Comparison of ENCODE assay signal across 1 cellular context in the genomic region with DNA sequence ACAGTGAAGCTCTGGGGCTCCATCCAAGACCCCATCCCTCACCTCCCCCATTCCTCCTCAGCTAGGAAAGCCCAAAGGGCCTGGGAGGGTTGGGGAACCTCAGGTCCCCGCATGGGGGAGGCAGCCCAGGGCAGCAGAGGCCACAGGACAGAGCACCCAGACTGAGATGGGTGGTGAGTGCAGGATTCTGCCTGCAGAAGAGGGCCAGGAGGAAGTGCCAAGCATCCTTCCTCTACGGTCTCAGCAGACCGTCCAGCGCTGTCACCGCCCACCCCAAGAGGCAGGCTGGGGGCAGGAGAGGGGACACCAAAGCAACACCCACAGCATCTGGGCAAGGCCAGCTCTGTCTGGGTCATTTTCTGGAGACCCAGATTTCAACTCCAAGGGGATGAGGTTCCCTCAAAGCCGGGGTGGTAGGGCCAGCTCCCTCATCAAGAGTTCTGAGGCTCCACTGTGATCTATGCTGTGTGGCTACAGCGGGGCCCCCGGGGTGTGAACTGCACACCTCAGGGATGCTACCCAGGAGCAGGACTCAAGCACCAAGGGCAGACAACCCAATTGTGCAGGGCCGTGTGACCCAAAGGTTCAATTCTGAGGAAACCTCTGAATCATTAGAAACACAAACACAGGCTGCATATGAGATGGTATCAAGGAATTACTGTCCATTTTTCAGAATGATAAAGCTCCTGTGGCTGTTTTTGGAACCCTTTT.
TF ChIP-seq lines count a peak whose summit lies in the region.

No MANE protein-coding gene starts in this region.

TF ChIP-seq in WTC11, 78 proteins besides CTCF, POLR2A, EP300 and RAD21 (continued from another document):
- TF ChIP-seq, protein P1, sequence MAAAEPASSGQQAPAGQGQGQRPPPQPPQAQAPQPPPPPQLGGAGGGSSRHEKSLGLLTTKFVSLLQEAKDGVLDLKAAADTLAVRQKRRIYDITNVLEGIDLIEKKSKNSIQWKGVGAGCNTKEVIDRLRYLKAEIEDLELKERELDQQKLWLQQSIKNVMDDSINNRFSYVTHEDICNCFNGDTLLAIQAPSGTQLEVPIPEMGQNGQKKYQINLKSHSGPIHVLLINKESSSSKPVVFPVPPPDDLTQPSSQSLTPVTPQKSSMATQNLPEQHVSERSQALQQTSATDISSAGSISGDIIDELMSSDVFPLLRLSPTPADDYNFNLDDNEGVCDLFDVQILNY (CRISPR knock-in tag; IDR thresholded peaks at IDR 0.05) = no peak
- TF ChIP-seq GRHL2 (CRISPR knock-in tag; IDR thresholded peaks at IDR 0.05; ENCODE audit: insufficient replicate concordance, severe bottlenecking) (no peak), E2F1 (CRISPR knock-in tag; IDR thresholded peaks at IDR 0.05) (no peak), ZNF219 (CRISPR knock-in tag; IDR thresholded peaks at IDR 0.05; ENCODE audit: borderline replicate concordance) (no peak), ZBTB43 (CRISPR knock-in tag; IDR thresholded peaks at IDR 0.05) (no peak), ZNF232 (CRISPR knock-in tag; IDR thresholded peaks at IDR 0.05) (no peak), FOXP1 (CRISPR knock-in tag; IDR thresholded peaks at IDR 0.05; ENCODE audit: borderline replicate concordance) (no peak), NR1H2 (CRISPR knock-in tag; IDR thresholded peaks at IDR 0.05) (no peak), ZNF671 (CRISPR knock-in tag; IDR thresholded peaks at IDR 0.05) (no peak), NR3C1 (CRISPR knock-in tag; conservative IDR thresholded peaks at IDR 0.05; ENCODE audit: low read depth) (no peak), JUN (CRISPR knock-in tag; IDR thresholded peaks at IDR 0.05) (no peak)
- TF ChIP-seq, protein P2, sequence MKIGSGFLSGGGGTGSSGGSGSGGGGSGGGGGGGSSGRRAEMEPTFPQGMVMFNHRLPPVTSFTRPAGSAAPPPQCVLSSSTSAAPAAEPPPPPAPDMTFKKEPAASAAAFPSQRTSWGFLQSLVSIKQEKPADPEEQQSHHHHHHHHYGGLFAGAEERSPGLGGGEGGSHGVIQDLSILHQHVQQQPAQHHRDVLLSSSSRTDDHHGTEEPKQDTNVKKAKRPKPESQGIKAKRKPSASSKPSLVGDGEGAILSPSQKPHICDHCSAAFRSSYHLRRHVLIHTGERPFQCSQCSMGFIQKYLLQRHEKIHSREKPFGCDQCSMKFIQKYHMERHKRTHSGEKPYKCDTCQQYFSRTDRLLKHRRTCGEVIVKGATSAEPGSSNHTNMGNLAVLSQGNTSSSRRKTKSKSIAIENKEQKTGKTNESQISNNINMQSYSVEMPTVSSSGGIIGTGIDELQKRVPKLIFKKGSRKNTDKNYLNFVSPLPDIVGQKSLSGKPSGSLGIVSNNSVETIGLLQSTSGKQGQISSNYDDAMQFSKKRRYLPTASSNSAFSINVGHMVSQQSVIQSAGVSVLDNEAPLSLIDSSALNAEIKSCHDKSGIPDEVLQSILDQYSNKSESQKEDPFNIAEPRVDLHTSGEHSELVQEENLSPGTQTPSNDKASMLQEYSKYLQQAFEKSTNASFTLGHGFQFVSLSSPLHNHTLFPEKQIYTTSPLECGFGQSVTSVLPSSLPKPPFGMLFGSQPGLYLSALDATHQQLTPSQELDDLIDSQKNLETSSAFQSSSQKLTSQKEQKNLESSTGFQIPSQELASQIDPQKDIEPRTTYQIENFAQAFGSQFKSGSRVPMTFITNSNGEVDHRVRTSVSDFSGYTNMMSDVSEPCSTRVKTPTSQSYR (CRISPR knock-in tag; IDR thresholded peaks at IDR 0.05) = no peak
